Comparison of ENCODE assay signal across 2 cellular contexts in genomic region chr9:82021198-82021597, GRCh38.
TF ChIP-seq lines count a peak whose summit lies in the region.

No MANE protein-coding gene starts in this region.

TF ChIP-seq in GM23338, 12 proteins besides CTCF, POLR2A, EP300 and RAD21:
- TF ChIP-seq REST (IDR thresholded peaks at IDR 0.05; ENCODE audit: unreplicated experiment) (no peak), POLR2AphosphoS5 (IDR thresholded peaks at IDR 0.05; ENCODE audit: low read depth) (no peak), ZNF331 (CRISPR knock-in tag; IDR thresholded peaks at IDR 0.05; ENCODE audit: low read depth) (no peak), ETS1 (IDR thresholded peaks at IDR 0.05) (no peak), CREB1 (CRISPR knock-in tag; IDR thresholded peaks at IDR 0.05; ENCODE audit: low read depth) (no peak)

TF ChIP-seq in SK-N-SH, 30 proteins besides CTCF, POLR2A, EP300 and RAD21:
- no peak for TF ChIP-seq RFX5 (IDR thresholded peaks at IDR 0.05; ENCODE audit: low read length)
- TF ChIP-seq JUND (IDR thresholded peaks at IDR 0.05), result peak; percentile 69; the same call in 1 of the 2 replicates
- peak; percentile 13; the same call in 1 of the 2 replicates for TF ChIP-seq TEAD4 (IDR thresholded peaks at IDR 0.05; ENCODE audit: borderline replicate concordance, insufficient read depth)
- TF ChIP-seq RXRA (IDR thresholded peaks at IDR 0.05; ENCODE audit: borderline replicate concordance, low read depth), result no peak
- TF ChIP-seq NFIC (IDR thresholded peaks at IDR 0.05; ENCODE audit: borderline replicate concordance), result peak; percentile 88
- TF ChIP-seq TCF12 (IDR thresholded peaks at IDR 0.05), result peak; percentile 79
- TF ChIP-seq YY1 (IDR thresholded peaks at IDR 0.05; ENCODE audit: low read depth), result no peak
- no peak for TF ChIP-seq RCOR1 (IDR thresholded peaks at IDR 0.05; ENCODE audit: low read length)
- peak; percentile 67; the same call in 1 of the 2 replicates for TF ChIP-seq POLR2AphosphoS5 (IDR thresholded peaks at IDR 0.05; ENCODE audit: low read depth, low read length)
- TF ChIP-seq EZH2phosphoT487 (IDR thresholded peaks at IDR 0.05; ENCODE audit: borderline replicate concordance, low read depth), result no peak
- no peak for TF ChIP-seq FOXJ3 (CRISPR knock-in tag; IDR thresholded peaks at IDR 0.05)
- no peak for TF ChIP-seq NRF1 (IDR thresholded peaks at IDR 0.05; ENCODE audit: low read depth, low read length)
- peak; percentile 67; the same call in 1 of the 2 replicates for TF ChIP-seq MEF2A (IDR thresholded peaks at IDR 0.05; ENCODE audit: borderline replicate concordance, low read depth)
- no peak for TF ChIP-seq USF1 (IDR thresholded peaks at IDR 0.05; ENCODE audit: borderline replicate concordance, low read depth)
- no peak for TF ChIP-seq ZBTB33 (IDR thresholded peaks at IDR 0.05; ENCODE audit: borderline replicate concordance, low read depth)
- TF ChIP-seq SIN3A (IDR thresholded peaks at IDR 0.05; ENCODE audit: borderline replicate concordance, low read depth, low read length), result no peak
- peak; percentile 89 for TF ChIP-seq MAX (IDR thresholded peaks at IDR 0.05; ENCODE audit: low read depth)
- TF ChIP-seq CHD2 (IDR thresholded peaks at IDR 0.05; ENCODE audit: low read length, partially characterized antibody), result no peak
- TF ChIP-seq TAF1 (IDR thresholded peaks at IDR 0.05; ENCODE audit: borderline replicate concordance, low read depth, low read length), result peak; percentile 44; the same call in 1 of the 2 replicates
- TF ChIP-seq PBX3 (IDR thresholded peaks at IDR 0.05), result peak; percentile 64
- TF ChIP-seq ELF1 (IDR thresholded peaks at IDR 0.05), result no peak
- TF ChIP-seq FOSL2 (IDR thresholded peaks at IDR 0.05; ENCODE audit: borderline replicate concordance, low read depth), result peak; percentile 80; the same call in 1 of the 2 replicates
- TF ChIP-seq GABPA (IDR thresholded peaks at IDR 0.05; ENCODE audit: low read depth), result no peak
TF ChIP-seq in SK-N-SH: peak in this region for 10.
